In the genomic region with DNA sequence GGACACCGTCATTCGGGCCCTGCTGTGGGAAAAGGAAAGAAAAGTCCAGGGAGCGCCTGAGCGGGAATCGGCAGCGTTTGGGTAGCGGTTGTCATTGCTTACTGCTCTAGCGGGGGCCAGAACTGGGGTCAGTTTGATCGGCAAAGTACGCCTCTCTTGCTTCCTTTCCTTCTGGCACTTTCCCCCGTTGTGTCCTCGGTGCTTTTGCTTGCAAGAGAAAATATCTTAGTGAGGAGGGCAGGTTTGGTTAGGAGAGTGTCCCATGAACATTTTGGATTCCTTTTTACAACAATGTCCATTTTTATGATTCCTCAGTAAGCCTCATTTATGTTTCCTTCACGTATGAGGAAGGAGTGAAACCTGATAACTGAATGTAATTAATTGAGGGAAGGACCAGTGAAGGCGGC, we compare ENCODE assay signal across 8 cellular contexts. TPM values are rescaled to one million over a fixed set of nuclear protein-coding genes. Genes with fewer than 3 reads are reported as not detected.
DNase-seq lines count a peak whose midpoint lies in the region; TF ChIP-seq lines count a peak whose summit lies in the region.

No MANE protein-coding gene starts in this region.

- H3K9me2 ChIP-seq in DOHH2 (replicated peaks; ENCODE audit: control insufficient read depth, low read length), result no peaks in the 10 kb centered on the region
- no peaks in the 10 kb centered on the region for H3K9me2 ChIP-seq in Karpas-422 (replicated peaks; ENCODE audit: insufficient read depth, low read length)

- in situ Hi-C loops in brain microvascular endothelial cell (cut with HindIII; ENCODE audit: low pct_ligation_motif_present, low sequenced_read_pairs), result no loop called here

- H3K4me3 ChIP-seq in DOHH2 (ENCODE audit: low read length), result peak overlapping the region; percentile 88
- peak overlapping the region; percentile 96 for H3K4me3 ChIP-seq in Karpas-422 (ENCODE audit: low read length)
- peak overlapping the region; percentile 82 for H3K4me3 ChIP-seq in brain microvascular endothelial cell (ENCODE audit: low read depth, low read length)

- H2AFZ ChIP-seq in Karpas-422 (ENCODE audit: low read length), result peak overlapping the region; percentile 64; the same call in 1 of the 2 replicates

- peak overlapping the region; percentile 90 for H3K4me3 Mint-ChIP-seq in mesothelial cell of epicardium

- H3K27ac Mint-ChIP-seq in mesothelial cell of epicardium, result peak overlapping the region; percentile 78

- peak overlapping the region; percentile 96 for H3K9ac ChIP-seq in Karpas-422 (ENCODE audit: low read length)

- H3K4me1 ChIP-seq in DOHH2 (ENCODE audit: control insufficient read depth, low read length), result peaks cover 26% of the 10 kb centered on the region
- peaks cover 38% of the 10 kb centered on the region for H3K4me1 ChIP-seq in Karpas-422 (ENCODE audit: low read length)

- no peaks in the 10 kb centered on the region for H3K9me3 Mint-ChIP-seq in mesothelial cell of epicardium

- H3F3A ChIP-seq in DOHH2 (ENCODE audit: control insufficient read depth, insufficient read depth), result peaks cover 4% of the 10 kb centered on the region; the same call in 1 of the 2 replicates

- H3K27me3 ChIP-seq in DOHH2 (ENCODE audit: control insufficient read depth, low read length) (no peaks in the 10 kb centered on the region), Karpas-422 (ENCODE audit: low read length) (no peaks in the 10 kb centered on the region), brain microvascular endothelial cell (replicated peaks) (no peaks in the 10 kb centered on the region)

- H3K79me2 ChIP-seq in DOHH2 (ENCODE audit: control insufficient read depth, low read length) (peaks cover 66% of the 10 kb centered on the region), Karpas-422 (ENCODE audit: low read length) (peaks cover 68% of the 10 kb centered on the region)

- H3K4me1 Mint-ChIP-seq in mesothelial cell of epicardium, result peaks cover 18% of the 10 kb centered on the region

- TF ChIP-seq CTCF in DOHH2 (IDR thresholded peaks at IDR 0.05; ENCODE audit: low read depth, low read length, poor library complexity, severe bottlenecking) (no peak), brain microvascular endothelial cell (IDR thresholded peaks at IDR 0.05; ENCODE audit: low read depth, low read length, missing control alignments) (no peak), mesothelial cell of epicardium (IDR thresholded peaks at IDR 0.05; ENCODE audit: unreplicated experiment) (no peak)

- DNase-seq in Karpas-422 (peak; percentile 66), brain microvascular endothelial cell (peak; percentile 33), mesothelial cell of epicardium (ENCODE audit: low spot score in 2 of 2, unreplicated experiment in 2 of 2) (no peak), NCI-H2029 treated with DMSO at 0.1 percent for 48 hours (lab: John Stamatoyannopoulos, UW) (no peak), NCI-H146 treated with DMSO at 0.1 percent for 48 hours (lab: John Stamatoyannopoulos, UW; ENCODE audit: unreplicated experiment) (no peak), GM19238 (ENCODE audit: insufficient read length, low spot score) (no peak), CD1c-positive myeloid dendritic cell (ENCODE audit: extremely low spot score) (no peak)

- H3K36me3 Mint-ChIP-seq in mesothelial cell of epicardium, result peaks cover 12% of the 10 kb centered on the region

- H3K27me3 Mint-ChIP-seq in mesothelial cell of epicardium (ENCODE audit: low read depth), result no peaks in the 10 kb centered on the region

- H3K27ac ChIP-seq in DOHH2 (ENCODE audit: low read depth, low read length) (peak overlapping the region; percentile 55), Karpas-422 (ENCODE audit: low read length) (peak overlapping the region; percentile 66), brain microvascular endothelial cell (peak overlapping the region; percentile 83)

- H3K36me3 ChIP-seq in DOHH2 (ENCODE audit: control insufficient read depth, low read length) (peaks cover 75% of the 10 kb centered on the region), Karpas-422 (ENCODE audit: insufficient read depth, low read length) (peaks cover 16% of the 10 kb centered on the region; the same call in 1 of the 2 replicates), brain microvascular endothelial cell (replicated peaks) (peaks cover 18% of the 10 kb centered on the region)

- H3K4me2 ChIP-seq in DOHH2 (ENCODE audit: low read length), result peak overlapping the region; percentile 64
- H3K4me2 ChIP-seq in Karpas-422 (ENCODE audit: low read depth, low read length, poor library complexity, severe bottlenecking), result peak overlapping the region; percentile 90

- H3K9me3 ChIP-seq in DOHH2 (ENCODE audit: control insufficient read depth, insufficient read depth, low read length) (no peaks in the 10 kb centered on the region), Karpas-422 (ENCODE audit: low read length) (no peaks in the 10 kb centered on the region)

- H4K20me1 ChIP-seq in DOHH2 (ENCODE audit: control insufficient read depth, insufficient read depth, low read depth, low read length), result no peaks in the 10 kb centered on the region
- H4K20me1 ChIP-seq in Karpas-422 (ENCODE audit: insufficient read depth, low read depth, low read length), result no peaks in the 10 kb centered on the region

RNA-seq across cellular contexts. Expression of a gene that starts 0.7 kb away (rescaled TPM):
- total RNA-seq in Karpas-422 (2014; rRNA removed; shearing (Covaris generic); ENCODE audit: low replicate concordance), result 19.4 and 33.1 TPM in 2 replicates
- total RNA-seq in mesothelial cell of epicardium, result 27.9 to 31.0 TPM (median 29.0 TPM) in 3 replicates

RNA-seq across cellular contexts. Expression of a gene that starts 58.1 kb away (rescaled TPM):
- total RNA-seq in Karpas-422 (2014; rRNA removed; shearing (Covaris generic); ENCODE audit: low replicate concordance), result 34.5 and 35.5 TPM in 2 replicates
- total RNA-seq in mesothelial cell of epicardium, result 82.6 to 93.2 TPM (median 83.0 TPM) in 3 replicates

Comparison
In these comparisons a context has a peak if more than half of its experiments do, and no peak if none do; other contexts are left out.
1. DNase-seq: peak in Karpas-422 (single experiment) and brain microvascular endothelial cell (single experiment); none in mesothelial cell of epicardium (0 of 2), NCI-H2029 treated with DMSO at 0.1 percent for 48 hours (single experiment), NCI-H146 treated with DMSO at 0.1 percent for 48 hours (single experiment), GM19238 (single experiment) and CD1c-positive myeloid dendritic cell (single experiment).
2. Peak in every context shown above with its lines, with median percentiles within 50 percentile points of each other: H3K27ac ChIP-seq and H3K4me3 ChIP-seq.